In the genomic region with DNA sequence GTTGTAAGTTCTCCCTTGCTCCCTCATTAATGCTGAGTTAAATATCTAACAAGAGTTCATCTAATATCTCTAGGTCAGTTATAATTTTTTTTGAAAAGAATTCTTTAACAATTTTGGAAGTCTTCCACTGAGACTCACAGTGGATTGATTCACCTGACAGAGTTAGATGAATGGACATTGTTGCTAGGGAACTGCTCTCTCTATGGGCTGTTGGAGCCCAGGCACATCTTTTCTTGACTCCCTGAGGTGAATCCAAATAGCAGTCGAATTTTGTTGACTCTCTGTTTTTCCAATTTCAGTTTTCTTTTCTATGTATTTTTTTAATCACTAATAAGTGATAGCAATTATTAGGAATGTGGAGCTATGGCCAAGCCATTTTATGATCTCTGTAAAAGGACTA, we compare ENCODE assay signal across 1 cellular context.
TF ChIP-seq lines count a peak whose summit lies in the region.

No MANE protein-coding gene starts in this region.

TF ChIP-seq in WTC11, 78 proteins besides CTCF, POLR2A, EP300 and RAD21 (continued from another document):
- TF ChIP-seq, protein P1, sequence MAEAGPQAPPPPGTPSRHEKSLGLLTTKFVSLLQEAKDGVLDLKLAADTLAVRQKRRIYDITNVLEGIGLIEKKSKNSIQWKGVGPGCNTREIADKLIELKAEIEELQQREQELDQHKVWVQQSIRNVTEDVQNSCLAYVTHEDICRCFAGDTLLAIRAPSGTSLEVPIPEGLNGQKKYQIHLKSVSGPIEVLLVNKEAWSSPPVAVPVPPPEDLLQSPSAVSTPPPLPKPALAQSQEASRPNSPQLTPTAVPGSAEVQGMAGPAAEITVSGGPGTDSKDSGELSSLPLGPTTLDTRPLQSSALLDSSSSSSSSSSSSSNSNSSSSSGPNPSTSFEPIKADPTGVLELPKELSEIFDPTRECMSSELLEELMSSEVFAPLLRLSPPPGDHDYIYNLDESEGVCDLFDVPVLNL (CRISPR knock-in tag; IDR thresholded peaks at IDR 0.05; ENCODE audit: borderline replicate concordance, low read depth) = no peak
TF ChIP-seq in WTC11: peak in this region for 0.
